In the genomic region with DNA sequence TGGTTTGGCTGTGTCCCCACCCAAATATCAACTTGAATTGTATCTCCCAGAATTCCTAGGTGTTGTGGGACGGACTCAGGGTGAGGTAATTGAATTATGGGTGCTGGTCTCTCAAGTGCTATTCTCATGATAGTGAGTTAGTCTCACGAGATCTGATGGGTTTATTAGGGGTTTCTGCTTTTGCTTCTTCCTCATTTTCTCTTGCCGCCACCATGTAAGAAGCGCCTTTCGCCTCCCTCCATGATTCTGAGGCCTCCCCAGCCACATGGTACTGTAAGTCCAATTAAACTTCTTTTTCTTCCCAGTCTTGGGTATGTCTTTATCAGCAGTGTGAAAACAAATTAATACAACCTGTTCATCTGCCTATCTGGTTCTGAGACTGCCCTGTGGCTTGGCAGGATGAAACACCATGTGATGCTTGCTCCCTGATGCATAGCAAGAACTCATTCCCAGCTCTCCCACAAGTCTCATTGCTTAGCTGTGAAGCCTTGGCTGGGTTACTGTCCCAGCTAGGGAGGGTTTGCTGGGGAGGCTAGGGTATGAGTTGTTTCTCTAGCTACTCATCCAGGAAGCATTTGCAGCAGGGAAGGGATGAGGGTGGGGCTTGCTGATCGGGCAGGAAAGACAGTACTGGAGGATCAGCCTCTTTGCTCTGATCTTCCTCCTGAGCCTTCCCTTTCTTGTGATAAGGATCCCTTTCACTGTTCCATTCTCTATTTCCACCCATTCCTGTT, we compare ENCODE assay signal across 10 cellular contexts. TPM values are rescaled to one million over a fixed set of nuclear protein-coding genes. Genes with fewer than 3 reads are reported as not detected.
DNase-seq lines count a peak whose midpoint lies in the region; TF ChIP-seq lines count a peak whose summit lies in the region.
"Had no signal": no experiment of that assay in that cellular context is flagged by ENCODE, and none has a peak within 500 bp of the region (broad histone marks: within the 10 kb centered on the region; RNA-seq: fewer than 3 reads in every experiment).

No MANE protein-coding gene starts in this region.

- H3K18ac ChIP-seq in mesendoderm (ENCODE audit: low read length) = no peak overlapping the region

- H3K4ac ChIP-seq in mesendoderm (ENCODE audit: low read depth, low read length) = no peak overlapping the region

- H3K27me3 ChIP-seq in breast epithelium (no peaks in the 10 kb centered on the region), mesendoderm (ENCODE audit: insufficient read depth, low read length, poor library complexity) (peaks cover 9% of the 10 kb centered on the region)

- no peak overlapping the region for H2BK120ac ChIP-seq in mesendoderm (ENCODE audit: low read depth, low read length)

- H4K8ac ChIP-seq in mesendoderm (ENCODE audit: low read depth, low read length) = no peak overlapping the region

- H3K36me3 ChIP-seq in breast epithelium (no peaks in the 10 kb centered on the region), mesendoderm (ENCODE audit: control insufficient read depth, insufficient read depth, low read length) (no peaks in the 10 kb centered on the region)

- no peak overlapping the region for H3K4me2 ChIP-seq in mesendoderm (ENCODE audit: low read length)

- no peak overlapping the region for H4K5ac ChIP-seq in mesendoderm (ENCODE audit: low read length)

- H3K56ac ChIP-seq in mesendoderm (ENCODE audit: low read length) = no peak overlapping the region

- peak overlapping the region in 1 of 2 donors; percentile 77 for H3K27ac ChIP-seq in breast epithelium
- no peak overlapping the region for H3K27ac ChIP-seq in mesendoderm (ENCODE audit: low read depth, low read length)

- intact Hi-C loops in breast epithelium (cut with DNase I; ENCODE audit: low total_unique reads) = no loop called here

- DNase-seq in ACHN (peak; percentile 92), HS-5 (ENCODE audit: low read depth) (peak; percentile 88), breast epithelium (ENCODE audit: low spot score in 2 of 2) (no peak), mesendoderm (peak; percentile 22), NCI-H446 (lab: John Stamatoyannopoulos, UW) (no peak), mucosa of gallbladder (ENCODE audit: low spot score) (no peak), superior temporal gyrus (ENCODE audit: extremely low spot score) (no peak)
- no peak for DNase-seq in activated CD8-positive, alpha-beta memory T cell treated with anti-CD3 and anti-CD28 coated beads, Interleukin-2, amount 50 U/mL, for 4 hours
- DNase-seq: activated gamma-delta T cell treated with Interleukin-2 at 50 U/mL for 16 hours, Caco-2 had no signal

- TF ChIP-seq POLR2A in breast epithelium (IDR thresholded peaks at IDR 0.05) = no peak

- H3K4me1 ChIP-seq in breast epithelium (no peaks in the 10 kb centered on the region), mesendoderm (ENCODE audit: control insufficient read depth, low read depth, low read length) (no peaks in the 10 kb centered on the region)

- no peak overlapping the region for H3K23ac ChIP-seq in mesendoderm (ENCODE audit: low read length)

- H3K9ac ChIP-seq in mesendoderm (ENCODE audit: low read length) = no peak overlapping the region

- in situ Hi-C loops in ACHN (cut with HindIII; ENCODE audit: low pct_ligation_motif_present, low pct_unique_long_range_greater_than_20kb, low sequenced_read_pairs) = no loop called here

- no peaks in the 10 kb centered on the region for H3K79me2 ChIP-seq in mesendoderm (ENCODE audit: control insufficient read depth, insufficient read depth, low read length)

- H3K79me1 ChIP-seq in mesendoderm (ENCODE audit: low read length) = no peaks in the 10 kb centered on the region

- WGBS in mesendoderm (ENCODE audit: extremely low coverage, insufficient coverage, low lambda C conversion rate) = no CpG with 5 or more reads among the region's 6 CpGs

- H2BK5ac ChIP-seq in mesendoderm (ENCODE audit: low read length) = no peak overlapping the region

- no peak for TF ChIP-seq CTCF in breast epithelium (IDR thresholded peaks at IDR 0.05)

- H2AK5ac ChIP-seq in mesendoderm (ENCODE audit: low read length) = no peak overlapping the region

- no peak overlapping the region for H2BK15ac ChIP-seq in mesendoderm (replicated peaks; ENCODE audit: low read depth)

- peaks cover 0 to 13% of the 10 kb centered on the region in 2 donors for H3K9me3 ChIP-seq in breast epithelium
- H3K9me3 ChIP-seq: Caco-2 had no signal

- peak overlapping the region in 2 of 3 donors; percentile 21 to 36 for H3K4me3 ChIP-seq in breast epithelium
- H3K4me3 ChIP-seq in mesendoderm (ENCODE audit: low read length) = no peak overlapping the region

RNA-seq across cellular contexts. Expression of a gene that starts 3.7 kb away (rescaled TPM):
- total RNA-seq in breast epithelium (10 to 100 TPM; 60.3 to 91.1 (median 71.2) TPM), mucosa of gallbladder (29.4 TPM)
- 0.25 TPM for polyA plus RNA-seq in mesendoderm (2013, experiment 1 of 2)
- 0.25 TPM for polyA plus RNA-seq in mesendoderm (2013, experiment 2 of 2)

RNA-seq across cellular contexts. Expression of a gene that starts 43.9 kb away (rescaled TPM):
- total RNA-seq in breast epithelium (10 to 100 TPM; 52.1 to 94.1 (median 68.5) TPM), mucosa of gallbladder (30.9 TPM)
- polyA plus RNA-seq in mesendoderm (2013, experiment 1 of 2) = 31.5 TPM
- 31.6 TPM for polyA plus RNA-seq in mesendoderm (2013, experiment 2 of 2)

Comparison
In these comparisons a context has a peak if more than half of its experiments do, and no peak if none do; other contexts are left out.
1. DNase-seq: peak in ACHN (single experiment), HS-5 (single experiment) and mesendoderm (single experiment); none in breast epithelium (0 of 2), activated CD8-positive, alpha-beta memory T cell treated with anti-CD3 and anti-CD28 coated beads, Interleukin-2, amount 50 U/mL, for 4 hours (single experiment), NCI-H446 (0 of 2), mucosa of gallbladder (single experiment) and superior temporal gyrus (single experiment).